14 cellular contexts compared by ENCODE assay signal in the genomic region with DNA sequence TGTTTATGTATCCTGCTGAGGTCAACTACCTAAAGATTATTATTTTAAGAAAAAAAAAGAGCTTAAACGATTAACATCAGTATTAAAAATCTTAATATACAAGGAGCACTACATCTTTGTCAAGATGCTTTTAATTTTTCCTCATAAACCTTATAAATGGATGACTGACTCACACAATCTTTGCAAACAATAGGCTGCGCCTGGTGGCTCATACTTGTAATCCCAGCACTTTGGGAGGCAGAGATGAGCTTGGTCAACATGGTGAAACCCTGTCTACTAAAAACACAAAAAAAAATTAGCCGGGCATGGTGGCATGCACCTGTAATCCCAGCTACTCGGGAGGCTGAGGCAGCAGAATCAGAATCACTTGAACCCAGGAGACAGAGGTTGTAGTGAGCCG. TPM values are rescaled to one million over a fixed set of nuclear protein-coding genes. Genes with fewer than 3 reads are reported as not detected.
DNase-seq lines count a peak whose midpoint lies in the region; ATAC-seq, FAIRE-seq and TF ChIP-seq lines count a peak whose summit lies in the region.
"Had no signal": no experiment of that assay in that cellular context is flagged by ENCODE, and none has a peak within 500 bp of the region (broad histone marks: within the 10 kb centered on the region; RNA-seq: fewer than 3 reads in every experiment).

No MANE protein-coding gene starts in this region.

- H3K27ac ChIP-seq in OCI-LY3 (ENCODE audit: low read length) (no peak overlapping the region), duodenal mucosa (ENCODE audit: low read depth, low read length) (no peak overlapping the region), osteoblast (ENCODE audit: low read depth, low read length) (peak overlapping the region; percentile 98)

- H3K4me1 ChIP-seq in OCI-LY3 (ENCODE audit: low read length) (peaks cover 23% of the 10 kb centered on the region), duodenal mucosa (ENCODE audit: control insufficient read depth in 1 of 2, insufficient read depth in 2 of 2, low read length in 2 of 2) (peaks cover 29 to 32% of the 10 kb centered on the region in 2 donors), osteoblast (ENCODE audit: insufficient read depth, low read length) (peaks cover 30% of the 10 kb centered on the region)

- no peak overlapping the region for H3K9ac ChIP-seq in OCI-LY3 (ENCODE audit: low read length)
- peak overlapping the region; percentile 20 to 99 for H3K9ac ChIP-seq in duodenal mucosa (ENCODE audit: low read depth in 1 of 2, low read length in 2 of 2)

- FAIRE-seq in GM12892 (lab: Jason Lieb, UNC) = no peak

- no peak for TF ChIP-seq POLR2A in GM12892 (IDR thresholded peaks at IDR 0.05; ENCODE audit: low read depth, low read length)

- H3K27me3 ChIP-seq in OCI-LY3 (ENCODE audit: low read depth, low read length) (no peaks in the 10 kb centered on the region), duodenal mucosa (ENCODE audit: control insufficient read depth in 1 of 2, insufficient read depth in 2 of 2, low read length in 2 of 2) (no peaks in the 10 kb centered on the region), osteoblast (ENCODE audit: insufficient read depth, low read length) (no peaks in the 10 kb centered on the region)

- H2AFZ ChIP-seq in OCI-LY3 (ENCODE audit: low read depth, low read length) (no peak overlapping the region), osteoblast (ENCODE audit: low read length) (no peak overlapping the region)

- peaks cover 70% of the 10 kb centered on the region for H3K79me2 ChIP-seq in OCI-LY3 (ENCODE audit: low read length)
- peaks cover 58% of the 10 kb centered on the region for H3K79me2 ChIP-seq in osteoblast (ENCODE audit: insufficient read depth, low read length)

- H3K36me3 ChIP-seq in OCI-LY3 (replicated peaks; ENCODE audit: low read depth, low read length) = peaks cover 51% of the 10 kb centered on the region
- H3K36me3 ChIP-seq in duodenal mucosa (ENCODE audit: control insufficient read depth in 1 of 2, insufficient read depth in 2 of 2, low read length in 2 of 2) = peaks cover 16 to 28% of the 10 kb centered on the region in 2 donors
- peaks cover 54% of the 10 kb centered on the region for H3K36me3 ChIP-seq in osteoblast (ENCODE audit: insufficient read depth, low read length)

- H3K4me2 ChIP-seq in OCI-LY3 (ENCODE audit: low read length) (peak overlapping the region; percentile 94), osteoblast (ENCODE audit: insufficient read depth, low read length) (peak overlapping the region; percentile 83)

- H3K9me3 ChIP-seq in OCI-LY3 (ENCODE audit: insufficient read depth, low read length) (no peaks in the 10 kb centered on the region), duodenal mucosa (ENCODE audit: control insufficient read depth in 1 of 2, low read length in 2 of 2) (no peaks in the 10 kb centered on the region), osteoblast (ENCODE audit: low read depth, low read length) (no peaks in the 10 kb centered on the region)

- H4K20me1 ChIP-seq in OCI-LY3 (ENCODE audit: insufficient read depth, low read length) = peaks cover 38% of the 10 kb centered on the region
- peaks cover 24% of the 10 kb centered on the region for H4K20me1 ChIP-seq in osteoblast (ENCODE audit: insufficient read depth, low read length)

- TF ChIP-seq CTCF in GM12865 (IDR thresholded peaks at IDR 0.05; ENCODE audit: insufficient read depth, low read depth, low read length, missing control alignments) = no peak
- no peak for TF ChIP-seq CTCF in OCI-LY3 (IDR thresholded peaks at IDR 0.05; ENCODE audit: low read depth, low read length)
- TF ChIP-seq CTCF in osteoblast (IDR thresholded peaks at IDR 0.05; ENCODE audit: extremely low read depth, low read depth, low read length) = no peak

- ATAC-seq in HG03439 (IDR thresholded peaks at IDR 0.05; ENCODE audit: unreplicated experiment) = no peak
- ATAC-seq in GM21717 (IDR thresholded peaks at IDR 0.05; ENCODE audit: unreplicated experiment) = no peak
- ATAC-seq: activated CD4-positive, alpha-beta T cell treated with anti-CD3 and anti-CD28 coated beads for 36 hours had no signal

- no peak for DNase-seq in GM12865 (ENCODE audit: low read depth)
- peak; percentile 58 for DNase-seq in osteoblast (ENCODE audit: insufficient read length, low spot score, missing footprints)
- no peak for DNase-seq in AG08396 (ENCODE audit: low spot score)
- no peak for DNase-seq in GM12892 (ENCODE audit: insufficient read length)
- DNase-seq: activated CD4-positive, alpha-beta T cell treated with anti-CD3 and anti-CD28 coated beads for 36 hours; H7; NCI-H774; stimulated activated CD4-positive, alpha-beta T cell treated with anti-CD3 and anti-CD28 coated beads, Interleukin-2, amount 100 ng/mL, for 48 hours had no signal

- H3K4me3 ChIP-seq in GM12865 (ENCODE audit: low read depth, low read length) (peak overlapping the region; percentile 71), OCI-LY3 (ENCODE audit: low read length) (peak overlapping the region; percentile 87), duodenal mucosa (ENCODE audit: low read depth in 1 of 2, low read length in 2 of 2) (peak overlapping the region; percentile 95), osteoblast (ENCODE audit: insufficient read depth, low read length) (peak overlapping the region; percentile 99)
- H3K4me3 ChIP-seq: lung had no signal

RNA-seq across cellular contexts. Expression of a gene that starts 1.7 kb away (rescaled TPM):
- total RNA-seq in osteoblast = 32.7 and 37.3 TPM in 2 replicates
- polyA plus RNA-seq in GM12892 (2012; ENCODE audit: missing spikeins) = 46.2 TPM

RNA-seq across cellular contexts. Expression of a gene that starts 9.0 kb away (rescaled TPM):
- total RNA-seq in osteoblast = not detected in 2 replicates
- polyA plus RNA-seq in GM12892 (2012; ENCODE audit: missing spikeins) = 0.36 TPM
- total RNA-seq: activated CD4-positive, alpha-beta T cell treated with anti-CD3 and anti-CD28 coated beads for 36 hours; cerebellum; H7; lung had no signal

RNA-seq across cellular contexts. Expression of a gene that starts 21.3 kb away (rescaled TPM):
- 36.9 and 39.5 TPM in 2 replicates for total RNA-seq in osteoblast
- polyA plus RNA-seq in GM12892 (2012; ENCODE audit: missing spikeins) = 19.8 TPM

RNA-seq across cellular contexts. Expression of a gene that starts 45.9 kb away (rescaled TPM):
- total RNA-seq in osteoblast = 166 and 183 TPM in 2 replicates
- polyA plus RNA-seq in GM12892 (2012; ENCODE audit: missing spikeins) = 57.6 TPM
